8 cellular contexts compared by ENCODE assay signal in genomic region chr2:60553496-60553991, GRCh38. TPM values are rescaled to one million over a fixed set of nuclear protein-coding genes. Genes with fewer than 3 reads are reported as not detected.
DNase-seq lines count a peak whose midpoint lies in the region.

Gene BCL11A (minus strand): TSS chr2:60553654. CDS start chr2:60553270, 384 bp downstream.

- DNase-seq in Daoy (ENCODE audit: low read depth) = peak; percentile 96
- DNase-seq in HK-2 (ENCODE audit: unreplicated experiment) = peak; percentile 30
- DNase-seq in NCI-H82 treated with DMSO at 0.1 percent for 48 hours (lab: John Stamatoyannopoulos, UW; ENCODE audit: unreplicated experiment) = peak; percentile 88
- peak; percentile 93 for DNase-seq in astrocyte of the hippocampus (ENCODE audit: low read depth, low spot score)
- peak; percentile 76 for DNase-seq in iPS DF 4.7 (ENCODE audit: extremely low read depth, low spot score)
- DNase-seq in skeletal muscle cell (ENCODE audit: low read depth) = peak; percentile 85
- DNase-seq in NCI-H2107 (lab: John Stamatoyannopoulos, UW) = no peak
- no peak for DNase-seq in putamen (ENCODE audit: low spot score)

- peak within 1 kb of the TSS; percentile 69 for H3K4me3 ChIP-seq in skeletal muscle cell (ENCODE audit: low read depth, low read length)

RNA-seq across cellular contexts. Expression of gene BCL11A, which starts in this region (rescaled TPM):
- total RNA-seq in Daoy (2014; rRNA removed; shearing (Covaris generic)) = 4.5 and 7.8 TPM in 2 replicates

Comparison
In these comparisons a context has a peak if more than half of its experiments do, and no peak if none do; other contexts are left out.
1. DNase-seq: peak in Daoy (single experiment), HK-2 (single experiment), NCI-H82 treated with DMSO at 0.1 percent for 48 hours (single experiment), astrocyte of the hippocampus (single experiment), iPS DF 4.7 (single experiment) and skeletal muscle cell (single experiment); none in NCI-H2107 (single experiment) and putamen (single experiment).